ENCODE assay signal across 14 cellular contexts in genomic region chr17:5789443-5789842, GRCh38.
"Had no signal": no experiment of that assay in that cellular context is flagged by ENCODE, and none has a peak within 500 bp of the region (broad histone marks: within the 10 kb centered on the region; RNA-seq: fewer than 3 reads in every experiment).

No MANE protein-coding gene starts in this region.

- H3K36me3 Mint-ChIP-seq: activated naive CD4-positive, alpha-beta T cell treated with anti-CD3 and anti-CD28 coated beads, Interleukin-2, amount 10 ng/mL, durations not matched to agents 7 days and 5 days; natural killer cell had no signal

- H3K4me1 ChIP-seq: body of pancreas, left lung, pancreas, thyroid gland had no signal

- H3K27ac ChIP-seq: body of pancreas, left lung, pancreas, thyroid gland had no signal

- H3K4me3 ChIP-seq: body of pancreas, left lung, pancreas, thyroid gland had no signal

- H3K27ac Mint-ChIP-seq: activated naive CD4-positive, alpha-beta T cell treated with anti-CD3 and anti-CD28 coated beads, Interleukin-2, amount 10 ng/mL, durations not matched to agents 7 days and 5 days; activated T-helper 17 cell treated with anti-CD3 and anti-CD28 coated beads, Interleukin-2, amount 50 U/mL, for 72 hours; natural killer cell; T-helper 17 cell had no signal

- DNase-seq: activated CD4-positive, alpha-beta T cell treated with anti-CD3 and anti-CD28 coated beads, Interleukin-2, amount 50 U/mL, for 1 hour; activated CD4-positive, CD25-positive, alpha-beta regulatory T cell; activated naive CD4-positive, alpha-beta T cell treated with anti-CD3 and anti-CD28 coated beads, Interleukin-2, amount 10 ng/mL, durations not matched to agents 7 days and 5 days; activated T-cell treated with anti-CD3 and anti-CD28 coated beads for 4 hours; body of pancreas; cerebellar nuclear complex; glutamatergic neuron; left lung; natural killer cell; pancreas; T-helper 17 cell; thyroid gland had no signal

- ATAC-seq: activated T-helper 17 cell treated with anti-CD3 and anti-CD28 coated beads, Interleukin-2, amount 50 U/mL, for 72 hours; body of pancreas; esophagus mucosa; left lung; natural killer cell; pancreas; T-helper 17 cell had no signal

- H3K4me1 Mint-ChIP-seq: activated naive CD4-positive, alpha-beta T cell treated with anti-CD3 and anti-CD28 coated beads, Interleukin-2, amount 10 ng/mL, durations not matched to agents 7 days and 5 days; activated T-helper 17 cell treated with anti-CD3 and anti-CD28 coated beads, Interleukin-2, amount 50 U/mL, for 72 hours; natural killer cell; T-helper 17 cell had no signal

- H3K9me3 ChIP-seq: pancreas, thyroid gland had no signal

- H3K4me3 Mint-ChIP-seq: activated naive CD4-positive, alpha-beta T cell treated with anti-CD3 and anti-CD28 coated beads, Interleukin-2, amount 10 ng/mL, durations not matched to agents 7 days and 5 days; activated T-helper 17 cell treated with anti-CD3 and anti-CD28 coated beads, Interleukin-2, amount 50 U/mL, for 72 hours; natural killer cell; T-helper 17 cell had no signal

- H3K36me3 ChIP-seq: left lung, pancreas, thyroid gland had no signal

- H3K27me3 ChIP-seq: body of pancreas, pancreas, thyroid gland had no signal
